In the genomic region with DNA sequence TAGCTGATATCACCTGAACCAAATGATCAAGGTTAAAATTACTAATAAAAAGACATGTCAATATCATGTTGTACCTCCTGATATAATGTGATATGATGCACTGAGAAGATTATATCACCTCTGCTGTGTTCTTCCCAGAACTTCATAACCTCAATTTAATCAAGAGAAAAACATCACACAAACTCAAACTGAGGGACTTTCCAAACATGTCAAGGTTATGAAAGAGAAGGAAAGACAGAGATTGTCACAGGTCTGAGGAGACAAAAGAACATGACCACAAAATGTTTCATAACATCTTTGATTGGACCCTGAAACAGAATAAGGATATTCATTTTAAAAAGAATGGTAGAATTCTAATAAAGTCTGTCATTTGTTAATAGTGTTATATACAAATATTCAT, we compare ENCODE assay signal across 36 cellular contexts. TPM values are rescaled to one million over a fixed set of nuclear protein-coding genes. Genes with fewer than 3 reads are reported as not detected.
"Had no signal": no experiment of that assay in that cellular context is flagged by ENCODE, and none has a peak within 500 bp of the region (broad histone marks: within the 10 kb centered on the region; RNA-seq: fewer than 3 reads in every experiment).

No MANE protein-coding gene starts in this region.

- ATAC-seq: activated CD4-positive, alpha-beta T cell treated with anti-CD3 and anti-CD28 coated beads for 36 hours; activated CD8-positive, alpha-beta memory T cell treated with anti-CD3 and anti-CD28 coated beads, Interleukin-2, amount 10 ng/mL, durations not matched to agents 7 days and 5 days; activated CD8-positive, alpha-beta T cell treated with anti-CD3 and anti-CD28 coated beads, Interleukin-2, amount 10 ng/mL, durations not matched to agents 7 days and 5 days; activated naive CD8-positive, alpha-beta T cell treated with anti-CD3 and anti-CD28 coated beads, Interleukin-2, amount 50 U/mL, for 24 hours; body of pancreas; effector memory CD8-positive, alpha-beta T cell; foreskin keratinocyte; gastrocnemius medialis; heart left ventricle had no signal

- H3K27ac Mint-ChIP-seq: activated CD4-positive, alpha-beta memory T cell treated with anti-CD3 and anti-CD28 coated beads for 36 hours; activated CD4-positive, alpha-beta T cell treated with anti-CD3 and anti-CD28 coated beads for 36 hours; activated CD4-positive, alpha-beta T cell treated with anti-CD3 and anti-CD28 coated beads, Interleukin-2, amount 10 ng/mL, durations not matched to agents 24 days and 14 days; activated CD8-positive, alpha-beta memory T cell treated with anti-CD3 and anti-CD28 coated beads, Interleukin-2, amount 10 ng/mL, durations not matched to agents 7 days and 5 days; activated CD8-positive, alpha-beta T cell treated with anti-CD3 and anti-CD28 coated beads, Interleukin-2, amount 10 ng/mL, durations not matched to agents 7 days and 5 days; activated naive CD4-positive, alpha-beta T cell treated with anti-CD3 and anti-CD28 coated beads for 36 hours; activated naive CD4-positive, alpha-beta T cell treated with anti-CD3 and anti-CD28 coated beads, Interleukin-2, amount 50 U/mL, for 24 hours; activated naive CD8-positive, alpha-beta T cell treated with anti-CD3 and anti-CD28 coated beads for 36 hours; activated naive CD8-positive, alpha-beta T cell treated with anti-CD3 and anti-CD28 coated beads, Interleukin-2, amount 50 U/mL, for 24 hours; activated T-helper 1 cell treated with anti-CD3 and anti-CD28 coated beads, Interleukin-12 subunit alpha, Interleukin-12 subunit beta, Interleukin-2, Interleukin-4 antibody, amounts not matched to agents 30 ng/mL and 10 ng/mL and 1 ng/mL, durations not matched to agents 14 hours and 24 hours and 36 hours; activated T-helper 2 cell treated with anti-CD3 and anti-CD28 coated beads, Interferon-gamma antibody, Interleukin-2, Interleukin-4, amounts not matched to agents 10 μg/mL and 5 μg/mL and 100 μg/mL, durations not matched to agents 14 hours and 24 hours and 36 hours; T-helper 1 cell treated with Interleukin-12 subunit alpha and Interleukin-12 subunit beta and Interleukin-4 antibody, amounts not matched to agents 30 μg/mL and 1 μg/mL, for 36 hours; T-helper 2 cell treated with Interferon-gamma antibody and Interleukin-4, amounts not matched to agents 5 μg/mL and 100 μg/mL, for 36 hours had no signal

- DNase-seq: activated CD4-positive, alpha-beta memory T cell treated with anti-CD3 and anti-CD28 coated beads for 36 hours; activated CD4-positive, alpha-beta T cell treated with anti-CD3 and anti-CD28 coated beads for 36 hours; activated CD4-positive, CD25-positive, alpha-beta regulatory T cell; activated CD4-positive, CD25-positive, alpha-beta regulatory T cell treated with anti-CD3 and anti-CD28 coated beads, Interleukin-2, amount 50 U/mL, for 72 hours; activated CD8-positive, alpha-beta memory T cell treated with anti-CD3 and anti-CD28 coated beads, Interleukin-2, amount 10 ng/mL, durations not matched to agents 7 days and 5 days; activated CD8-positive, alpha-beta memory T cell treated with anti-CD3 and anti-CD28 coated beads, Interleukin-2, amount 50 U/mL, for 4 hours; activated CD8-positive, alpha-beta T cell treated with anti-CD3 and anti-CD28 coated beads, Interleukin-2, amount 10 ng/mL, durations not matched to agents 7 days and 5 days; activated effector memory CD4-positive, alpha-beta T cell treated with anti-CD3 and anti-CD28 coated beads, Interleukin-2, amount 50 U/mL, for 16 hours; activated naive CD4-positive, alpha-beta T cell treated with anti-CD3 and anti-CD28 coated beads for 36 hours; activated naive CD8-positive, alpha-beta T cell treated with anti-CD3 and anti-CD28 coated beads for 36 hours; activated naive CD8-positive, alpha-beta T cell treated with anti-CD3 and anti-CD28 coated beads, Interleukin-2, amount 50 U/mL, for 24 hours; activated T-cell treated with anti-CD3 and anti-CD28 coated beads, Interleukin-2, amount 50 U/mL, for 1 hour; activated T-cell treated with anti-CD3 and anti-CD28 coated beads, Interleukin-2, amount 50 U/mL, for 48 hours; adrenal gland; amygdala; aorta; body of pancreas; caudate nucleus; cortex of kidney; dermis blood vessel endothelial cell; effector CD4-positive, alpha-beta T cell; effector memory CD8-positive, alpha-beta T cell; erythroblast; foreskin keratinocyte; gastrocnemius medialis; glutamatergic neuron; heart left ventricle; T1000 had no signal

- H3K4me3 ChIP-seq: adrenal gland, body of pancreas, esophagus muscularis mucosa, gastrocnemius medialis, heart left ventricle had no signal

- H3K9me3 Mint-ChIP-seq: activated CD4-positive, alpha-beta memory T cell treated with anti-CD3 and anti-CD28 coated beads for 36 hours; activated CD4-positive, alpha-beta T cell treated with anti-CD3 and anti-CD28 coated beads, Interleukin-2, amount 10 ng/mL, durations not matched to agents 24 days and 14 days; activated naive CD4-positive, alpha-beta T cell treated with anti-CD3 and anti-CD28 coated beads for 36 hours; activated naive CD4-positive, alpha-beta T cell treated with anti-CD3 and anti-CD28 coated beads, Interleukin-2, amount 50 U/mL, for 24 hours; activated naive CD8-positive, alpha-beta T cell treated with anti-CD3 and anti-CD28 coated beads for 36 hours; activated naive CD8-positive, alpha-beta T cell treated with anti-CD3 and anti-CD28 coated beads, Interleukin-2, amount 50 U/mL, for 24 hours; activated T-helper 1 cell treated with anti-CD3 and anti-CD28 coated beads, Interleukin-12 subunit alpha, Interleukin-12 subunit beta, Interleukin-2, Interleukin-4 antibody, amounts not matched to agents 30 ng/mL and 10 ng/mL and 1 ng/mL, durations not matched to agents 14 hours and 24 hours and 36 hours; activated T-helper 2 cell treated with anti-CD3 and anti-CD28 coated beads, Interferon-gamma antibody, Interleukin-2, Interleukin-4, amounts not matched to agents 10 μg/mL and 5 μg/mL and 100 μg/mL, durations not matched to agents 14 hours and 24 hours and 36 hours; effector memory CD8-positive, alpha-beta T cell; T-helper 1 cell treated with Interleukin-12 subunit alpha and Interleukin-12 subunit beta and Interleukin-4 antibody, amounts not matched to agents 30 μg/mL and 1 μg/mL, for 36 hours; T-helper 2 cell treated with Interferon-gamma antibody and Interleukin-4, amounts not matched to agents 5 μg/mL and 100 μg/mL, for 36 hours had no signal

- H3K27me3 ChIP-seq: adrenal gland, body of pancreas, esophagus muscularis mucosa, foreskin keratinocyte, gastrocnemius medialis, heart left ventricle had no signal

- H3K9me3 ChIP-seq: adrenal gland, body of pancreas, esophagus muscularis mucosa, gastrocnemius medialis, heart left ventricle had no signal

- H3K36me3 Mint-ChIP-seq: activated CD4-positive, alpha-beta memory T cell treated with anti-CD3 and anti-CD28 coated beads for 36 hours; activated CD8-positive, alpha-beta memory T cell treated with anti-CD3 and anti-CD28 coated beads, Interleukin-2, amount 10 ng/mL, durations not matched to agents 7 days and 5 days; activated naive CD4-positive, alpha-beta T cell treated with anti-CD3 and anti-CD28 coated beads, Interleukin-2, amount 50 U/mL, for 24 hours; activated naive CD8-positive, alpha-beta T cell treated with anti-CD3 and anti-CD28 coated beads for 36 hours had no signal

- H3K4me1 Mint-ChIP-seq: activated CD8-positive, alpha-beta memory T cell treated with anti-CD3 and anti-CD28 coated beads, Interleukin-2, amount 10 ng/mL, durations not matched to agents 7 days and 5 days; activated naive CD8-positive, alpha-beta T cell treated with anti-CD3 and anti-CD28 coated beads, Interleukin-2, amount 50 U/mL, for 24 hours had no signal

- H3K27me3 Mint-ChIP-seq: activated CD4-positive, alpha-beta memory T cell treated with anti-CD3 and anti-CD28 coated beads for 36 hours; activated CD4-positive, alpha-beta T cell treated with anti-CD3 and anti-CD28 coated beads for 36 hours; activated CD4-positive, alpha-beta T cell treated with anti-CD3 and anti-CD28 coated beads, Interleukin-2, amount 10 ng/mL, durations not matched to agents 24 days and 14 days; activated CD8-positive, alpha-beta memory T cell treated with anti-CD3 and anti-CD28 coated beads, Interleukin-2, amount 10 ng/mL, durations not matched to agents 7 days and 5 days; activated naive CD4-positive, alpha-beta T cell treated with anti-CD3 and anti-CD28 coated beads, Interleukin-2, amount 50 U/mL, for 24 hours; activated naive CD8-positive, alpha-beta T cell treated with anti-CD3 and anti-CD28 coated beads for 36 hours; activated naive CD8-positive, alpha-beta T cell treated with anti-CD3 and anti-CD28 coated beads, Interleukin-2, amount 50 U/mL, for 24 hours; effector memory CD8-positive, alpha-beta T cell had no signal

- H3K36me3 ChIP-seq: adrenal gland, gastrocnemius medialis had no signal

- H3K4me3 Mint-ChIP-seq: activated CD4-positive, alpha-beta memory T cell treated with anti-CD3 and anti-CD28 coated beads for 36 hours; activated CD4-positive, alpha-beta T cell treated with anti-CD3 and anti-CD28 coated beads for 36 hours; activated CD4-positive, alpha-beta T cell treated with anti-CD3 and anti-CD28 coated beads, Interleukin-2, amount 10 ng/mL, durations not matched to agents 24 days and 14 days; activated CD8-positive, alpha-beta memory T cell treated with anti-CD3 and anti-CD28 coated beads, Interleukin-2, amount 10 ng/mL, durations not matched to agents 7 days and 5 days; activated CD8-positive, alpha-beta T cell treated with anti-CD3 and anti-CD28 coated beads, Interleukin-2, amount 10 ng/mL, durations not matched to agents 7 days and 5 days; activated naive CD4-positive, alpha-beta T cell treated with anti-CD3 and anti-CD28 coated beads for 36 hours; activated naive CD4-positive, alpha-beta T cell treated with anti-CD3 and anti-CD28 coated beads, Interleukin-2, amount 50 U/mL, for 24 hours; activated naive CD8-positive, alpha-beta T cell treated with anti-CD3 and anti-CD28 coated beads for 36 hours; activated naive CD8-positive, alpha-beta T cell treated with anti-CD3 and anti-CD28 coated beads, Interleukin-2, amount 50 U/mL, for 24 hours; activated T-helper 1 cell treated with anti-CD3 and anti-CD28 coated beads, Interleukin-12 subunit alpha, Interleukin-12 subunit beta, Interleukin-2, Interleukin-4 antibody, amounts not matched to agents 30 ng/mL and 10 ng/mL and 1 ng/mL, durations not matched to agents 14 hours and 24 hours and 36 hours; effector memory CD8-positive, alpha-beta T cell; T-helper 1 cell treated with Interleukin-12 subunit alpha and Interleukin-12 subunit beta and Interleukin-4 antibody, amounts not matched to agents 30 μg/mL and 1 μg/mL, for 36 hours; T-helper 2 cell treated with Interferon-gamma antibody and Interleukin-4, amounts not matched to agents 5 μg/mL and 100 μg/mL, for 36 hours had no signal

- H3K27ac ChIP-seq: adrenal gland, body of pancreas, esophagus muscularis mucosa, foreskin keratinocyte, gastrocnemius medialis, heart left ventricle had no signal

- H3K4me1 ChIP-seq: body of pancreas, gastrocnemius medialis had no signal

RNA-seq across cellular contexts. Expression of gene CFAP300, which starts 43.0 kb away (rescaled TPM):
- total RNA-seq: activated CD4-positive, alpha-beta memory T cell treated with anti-CD3 and anti-CD28 coated beads for 36 hours; activated CD4-positive, alpha-beta T cell treated with anti-CD3 and anti-CD28 coated beads for 36 hours; activated CD4-positive, alpha-beta T cell treated with anti-CD3 and anti-CD28 coated beads, Interleukin-2, amount 10 ng/mL, durations not matched to agents 24 days and 14 days; activated CD8-positive, alpha-beta memory T cell treated with anti-CD3 and anti-CD28 coated beads for 36 hours; activated CD8-positive, alpha-beta memory T cell treated with anti-CD3 and anti-CD28 coated beads, Interleukin-2, amount 10 ng/mL, durations not matched to agents 7 days and 5 days; activated CD8-positive, alpha-beta T cell treated with anti-CD3 and anti-CD28 coated beads, Interleukin-2, amount 10 ng/mL, durations not matched to agents 7 days and 5 days; activated naive CD4-positive, alpha-beta T cell treated with anti-CD3 and anti-CD28 coated beads for 36 hours; activated naive CD8-positive, alpha-beta T cell treated with anti-CD3 and anti-CD28 coated beads for 36 hours; activated T-helper 1 cell treated with anti-CD3 and anti-CD28 coated beads, Interleukin-12 subunit alpha, Interleukin-12 subunit beta, Interleukin-2, Interleukin-4 antibody, amounts not matched to agents 30 ng/mL and 10 ng/mL and 1 ng/mL, durations not matched to agents 14 hours and 24 hours and 36 hours; activated T-helper 2 cell treated with anti-CD3 and anti-CD28 coated beads, Interferon-gamma antibody, Interleukin-2, Interleukin-4, amounts not matched to agents 10 μg/mL and 5 μg/mL and 100 μg/mL, durations not matched to agents 14 hours and 24 hours and 36 hours; dermis blood vessel endothelial cell had no signal
